Comparison of ENCODE assay signal across 1 cellular context in genomic region chr5:111548992-111549649, GRCh38.
TF ChIP-seq lines count a peak whose summit lies in the region.

No MANE protein-coding gene starts in this region.

TF ChIP-seq in WTC11, 78 proteins besides CTCF, POLR2A, EP300 and RAD21 (continued from another document):
- TF ChIP-seq ZNF512 (CRISPR knock-in tag; IDR thresholded peaks at IDR 0.05; ENCODE audit: borderline replicate concordance) (no peak), ETV6 (CRISPR knock-in tag; IDR thresholded peaks at IDR 0.05) (no peak)
